In the genomic region with DNA sequence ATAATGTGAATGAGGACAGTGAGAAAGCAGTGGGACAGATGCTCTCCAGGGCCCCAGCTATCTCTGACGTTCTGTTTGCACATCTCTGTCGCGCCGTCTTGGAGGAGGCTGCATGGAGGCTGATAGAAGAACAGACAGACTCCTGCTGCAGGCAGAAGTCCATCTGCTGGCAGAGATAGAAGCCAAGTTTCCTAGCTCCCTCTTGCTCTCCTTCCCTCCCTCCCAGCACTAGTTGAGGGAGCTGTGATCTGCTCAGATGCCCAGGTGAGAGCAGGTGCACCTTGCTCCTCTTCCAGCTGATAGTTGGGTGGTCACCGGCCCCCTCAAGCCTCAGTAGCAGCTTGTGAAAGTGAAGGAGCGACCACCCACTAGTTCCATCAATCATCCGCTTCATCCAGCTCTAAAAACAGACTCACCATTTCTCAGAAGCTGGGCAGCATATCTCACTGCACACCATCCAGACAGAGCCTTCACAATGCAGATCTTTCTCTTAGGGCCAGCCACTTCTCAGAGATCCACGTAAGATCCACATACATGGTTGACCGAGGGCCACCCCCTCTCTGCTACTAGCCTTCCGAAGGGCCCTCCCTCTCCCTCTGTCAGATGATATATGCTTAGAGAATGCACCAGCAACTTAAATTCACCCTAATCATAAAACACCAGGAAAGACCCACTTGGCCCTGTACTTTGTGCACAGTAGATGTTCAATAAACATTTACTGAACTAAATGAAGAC, we compare ENCODE assay signal across 1 cellular context.
A peak's percentile ranks its signal among the peaks of the same experiment; 100 is the strongest.
TF ChIP-seq lines count a peak whose summit lies in the region.

No MANE protein-coding gene starts in this region.

TF ChIP-seq in K562, 482 proteins besides CTCF, POLR2A, EP300 and RAD21 (continued from another document and continues in another):
- TF ChIP-seq, protein P1, sequence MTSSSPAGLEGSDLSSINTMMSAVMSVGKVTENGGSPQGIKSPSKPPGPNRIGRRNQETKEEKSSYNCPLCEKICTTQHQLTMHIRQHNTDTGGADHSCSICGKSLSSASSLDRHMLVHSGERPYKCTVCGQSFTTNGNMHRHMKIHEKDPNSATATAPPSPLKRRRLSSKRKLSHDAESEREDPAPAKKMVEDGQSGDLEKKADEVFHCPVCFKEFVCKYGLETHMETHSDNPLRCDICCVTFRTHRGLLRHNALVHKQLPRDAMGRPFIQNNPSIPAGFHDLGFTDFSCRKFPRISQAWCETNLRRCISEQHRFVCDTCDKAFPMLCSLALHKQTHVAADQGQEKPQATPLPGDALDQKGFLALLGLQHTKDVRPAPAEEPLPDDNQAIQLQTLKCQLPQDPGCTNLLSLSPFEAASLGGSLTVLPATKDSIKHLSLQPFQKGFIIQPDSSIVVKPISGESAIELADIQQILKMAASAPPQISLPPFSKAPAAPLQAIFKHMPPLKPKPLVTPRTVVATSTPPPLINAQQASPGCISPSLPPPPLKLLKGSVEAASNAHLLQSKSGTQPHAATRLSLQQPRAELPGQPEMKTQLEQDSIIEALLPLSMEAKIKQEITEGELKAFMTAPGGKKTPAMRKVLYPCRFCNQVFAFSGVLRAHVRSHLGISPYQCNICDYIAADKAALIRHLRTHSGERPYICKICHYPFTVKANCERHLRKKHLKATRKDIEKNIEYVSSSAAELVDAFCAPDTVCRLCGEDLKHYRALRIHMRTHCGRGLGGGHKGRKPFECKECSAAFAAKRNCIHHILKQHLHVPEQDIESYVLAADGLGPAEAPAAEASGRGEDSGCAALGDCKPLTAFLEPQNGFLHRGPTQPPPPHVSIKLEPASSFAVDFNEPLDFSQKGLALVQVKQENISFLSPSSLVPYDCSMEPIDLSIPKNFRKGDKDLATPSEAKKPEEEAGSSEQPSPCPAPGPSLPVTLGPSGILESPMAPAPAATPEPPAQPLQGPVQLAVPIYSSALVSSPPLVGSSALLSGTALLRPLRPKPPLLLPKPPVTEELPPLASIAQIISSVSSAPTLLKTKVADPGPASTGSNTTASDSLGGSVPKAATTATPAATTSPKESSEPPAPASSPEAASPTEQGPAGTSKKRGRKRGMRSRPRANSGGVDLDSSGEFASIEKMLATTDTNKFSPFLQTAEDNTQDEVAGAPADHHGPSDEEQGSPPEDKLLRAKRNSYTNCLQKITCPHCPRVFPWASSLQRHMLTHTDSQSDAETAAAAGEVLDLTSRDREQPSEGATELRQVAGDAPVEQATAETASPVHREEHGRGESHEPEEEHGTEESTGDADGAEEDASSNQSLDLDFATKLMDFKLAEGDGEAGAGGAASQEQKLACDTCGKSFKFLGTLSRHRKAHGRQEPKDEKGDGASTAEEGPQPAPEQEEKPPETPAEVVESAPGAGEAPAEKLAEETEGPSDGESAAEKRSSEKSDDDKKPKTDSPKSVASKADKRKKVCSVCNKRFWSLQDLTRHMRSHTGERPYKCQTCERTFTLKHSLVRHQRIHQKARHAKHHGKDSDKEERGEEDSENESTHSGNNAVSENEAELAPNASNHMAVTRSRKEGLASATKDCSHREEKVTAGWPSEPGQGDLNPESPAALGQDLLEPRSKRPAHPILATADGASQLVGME (CRISPR knock-in tag; IDR thresholded peaks at IDR 0.05): peak; percentile 93
- TF ChIP-seq CREB1 (IDR thresholded peaks at IDR 0.05) (peak; percentile 77), CREB1 (CRISPR knock-in tag; IDR thresholded peaks at IDR 0.05) (peak; percentile 82), ZNF184 (CRISPR knock-in tag; IDR thresholded peaks at IDR 0.05) (no peak), ZC3H4 (CRISPR knock-in tag; IDR thresholded peaks at IDR 0.05; ENCODE audit: borderline replicate concordance) (no peak), NEUROD1 (IDR thresholded peaks at IDR 0.05; ENCODE audit: borderline replicate concordance, low read depth, low read length, partially characterized antibody) (peak; percentile 91), CREBBP (IDR thresholded peaks at IDR 0.05; ENCODE audit: low read depth, low read length) (no peak), ZNF561 (CRISPR knock-in tag; conservative IDR thresholded peaks at IDR 0.05) (no peak), NFRKB (IDR thresholded peaks at IDR 0.05; ENCODE audit: low read depth) (no peak), SMARCE1 (IDR thresholded peaks at IDR 0.05) (peak; percentile 91), ZNF121 (CRISPR knock-in tag; conservative IDR thresholded peaks at IDR 0.05) (no peak), MAFF (IDR thresholded peaks at IDR 0.05; ENCODE audit: low read length) (no peak), STAG1 (CRISPR knock-in tag; IDR thresholded peaks at IDR 0.05; ENCODE audit: borderline replicate concordance) (no peak), NR2F6 (CRISPR knock-in tag; IDR thresholded peaks at IDR 0.05) (no peak), HDAC2 (IDR thresholded peaks at IDR 0.05) (peak; percentile 86), MAZ (CRISPR knock-in tag; conservative IDR thresholded peaks at IDR 0.05 in 1 of 2, IDR thresholded peaks at IDR 0.05 in 1 of 2) (peak; percentile 79 to 92), ZNF311 (CRISPR knock-in tag; IDR thresholded peaks at IDR 0.05) (peak; percentile 90), CBX1 (IDR thresholded peaks at IDR 0.05; ENCODE audit: low read depth) (no peak), HMGN3 (IDR thresholded peaks at IDR 0.05; ENCODE audit: borderline replicate concordance, extremely low read depth, insufficient read length, low read depth, low read length) (peak; percentile 99), SOX6 (IDR thresholded peaks at IDR 0.05) (peak; percentile 97), SAFB (IDR thresholded peaks at IDR 0.05; ENCODE audit: borderline replicate concordance, low read depth, low read length) (no peak), SMARCC2 (IDR thresholded peaks at IDR 0.05; ENCODE audit: low read depth) (peak; percentile 94), CXXC5 (CRISPR knock-in tag; IDR thresholded peaks at IDR 0.05) (peak; percentile 100), MEF2D (tag; conservative IDR thresholded peaks at IDR 0.05; ENCODE audit: low read depth) (peak; percentile 74), TRIM24 (IDR thresholded peaks at IDR 0.05) (peak; percentile 99), ZNF316 (IDR thresholded peaks at IDR 0.05) (peak; percentile 55; the same call in 1 of the 2 replicates), TAF1 (IDR thresholded peaks at IDR 0.05; ENCODE audit: control insufficient read depth, extremely low read depth, insufficient read depth, low read length, severe bottlenecking) (peak; percentile 69)
- TF ChIP-seq, protein P2, sequence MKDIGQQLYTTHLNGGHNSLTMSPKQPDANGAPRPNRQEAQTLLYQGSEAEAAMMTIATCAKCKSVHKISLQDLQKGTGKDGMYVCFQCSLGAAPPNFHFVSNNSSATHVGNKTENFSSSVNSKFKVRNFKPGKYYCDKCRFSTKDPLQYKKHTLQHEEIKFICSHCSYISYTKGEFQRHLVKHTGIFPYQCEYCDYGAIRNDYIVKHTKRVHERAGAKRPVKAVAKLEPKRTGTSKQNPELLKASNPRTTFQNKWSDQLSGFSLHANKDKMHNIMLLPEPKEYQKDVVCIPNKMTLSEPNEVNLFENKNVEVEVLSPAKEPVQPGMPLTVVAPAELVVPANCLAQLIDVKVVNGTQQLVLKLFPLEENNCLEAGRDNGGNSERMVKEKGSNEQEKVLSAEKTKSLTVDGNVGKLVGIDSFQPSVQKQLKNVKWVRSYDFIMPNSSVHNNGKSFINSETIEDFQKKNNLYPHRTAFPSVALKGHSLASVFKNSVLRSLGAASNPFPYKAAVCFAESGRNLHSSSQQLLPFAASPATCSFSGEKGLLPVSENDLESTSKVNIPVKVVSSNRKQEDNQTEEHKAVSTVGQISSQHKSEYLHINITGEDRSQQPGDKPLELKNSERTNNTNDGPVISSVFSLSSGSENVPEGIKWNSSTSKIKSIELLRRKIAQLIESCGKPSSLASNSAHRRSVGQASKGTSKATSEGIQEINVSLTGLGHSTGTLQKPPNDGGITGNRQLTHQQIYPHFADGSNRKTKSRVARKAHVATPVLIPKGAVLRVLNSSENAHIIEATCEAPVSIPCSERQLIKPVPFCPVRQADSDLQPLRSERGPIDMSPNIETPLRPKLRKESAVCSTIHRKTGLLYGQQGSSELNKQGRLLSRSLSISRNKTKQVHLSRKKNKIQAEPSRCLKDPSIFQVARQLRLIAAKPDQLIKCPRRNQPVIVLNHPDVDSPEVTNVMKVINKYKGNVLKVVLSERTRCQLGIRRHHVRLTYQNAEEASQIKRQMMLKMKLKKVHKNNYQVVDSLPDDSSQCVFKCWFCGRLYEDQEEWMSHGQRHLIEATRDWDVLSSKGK (CRISPR knock-in tag; IDR thresholded peaks at IDR 0.05): no peak
- TF ChIP-seq, protein P3, sequence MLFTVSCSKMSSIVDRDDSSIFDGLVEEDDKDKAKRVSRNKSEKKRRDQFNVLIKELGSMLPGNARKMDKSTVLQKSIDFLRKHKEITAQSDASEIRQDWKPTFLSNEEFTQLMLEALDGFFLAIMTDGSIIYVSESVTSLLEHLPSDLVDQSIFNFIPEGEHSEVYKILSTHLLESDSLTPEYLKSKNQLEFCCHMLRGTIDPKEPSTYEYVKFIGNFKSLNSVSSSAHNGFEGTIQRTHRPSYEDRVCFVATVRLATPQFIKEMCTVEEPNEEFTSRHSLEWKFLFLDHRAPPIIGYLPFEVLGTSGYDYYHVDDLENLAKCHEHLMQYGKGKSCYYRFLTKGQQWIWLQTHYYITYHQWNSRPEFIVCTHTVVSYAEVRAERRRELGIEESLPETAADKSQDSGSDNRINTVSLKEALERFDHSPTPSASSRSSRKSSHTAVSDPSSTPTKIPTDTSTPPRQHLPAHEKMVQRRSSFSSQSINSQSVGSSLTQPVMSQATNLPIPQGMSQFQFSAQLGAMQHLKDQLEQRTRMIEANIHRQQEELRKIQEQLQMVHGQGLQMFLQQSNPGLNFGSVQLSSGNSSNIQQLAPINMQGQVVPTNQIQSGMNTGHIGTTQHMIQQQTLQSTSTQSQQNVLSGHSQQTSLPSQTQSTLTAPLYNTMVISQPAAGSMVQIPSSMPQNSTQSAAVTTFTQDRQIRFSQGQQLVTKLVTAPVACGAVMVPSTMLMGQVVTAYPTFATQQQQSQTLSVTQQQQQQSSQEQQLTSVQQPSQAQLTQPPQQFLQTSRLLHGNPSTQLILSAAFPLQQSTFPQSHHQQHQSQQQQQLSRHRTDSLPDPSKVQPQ (CRISPR knock-in tag; IDR thresholded peaks at IDR 0.05; ENCODE audit: borderline replicate concordance): peak; percentile 69; the same call in 1 of the 2 replicates
- TF ChIP-seq, protein P4, sequence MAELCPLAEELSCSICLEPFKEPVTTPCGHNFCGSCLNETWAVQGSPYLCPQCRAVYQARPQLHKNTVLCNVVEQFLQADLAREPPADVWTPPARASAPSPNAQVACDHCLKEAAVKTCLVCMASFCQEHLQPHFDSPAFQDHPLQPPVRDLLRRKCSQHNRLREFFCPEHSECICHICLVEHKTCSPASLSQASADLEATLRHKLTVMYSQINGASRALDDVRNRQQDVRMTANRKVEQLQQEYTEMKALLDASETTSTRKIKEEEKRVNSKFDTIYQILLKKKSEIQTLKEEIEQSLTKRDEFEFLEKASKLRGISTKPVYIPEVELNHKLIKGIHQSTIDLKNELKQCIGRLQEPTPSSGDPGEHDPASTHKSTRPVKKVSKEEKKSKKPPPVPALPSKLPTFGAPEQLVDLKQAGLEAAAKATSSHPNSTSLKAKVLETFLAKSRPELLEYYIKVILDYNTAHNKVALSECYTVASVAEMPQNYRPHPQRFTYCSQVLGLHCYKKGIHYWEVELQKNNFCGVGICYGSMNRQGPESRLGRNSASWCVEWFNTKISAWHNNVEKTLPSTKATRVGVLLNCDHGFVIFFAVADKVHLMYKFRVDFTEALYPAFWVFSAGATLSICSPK (IDR thresholded peaks at IDR 0.05; ENCODE audit: borderline replicate concordance): no peak
- TF ChIP-seq, protein P5, sequence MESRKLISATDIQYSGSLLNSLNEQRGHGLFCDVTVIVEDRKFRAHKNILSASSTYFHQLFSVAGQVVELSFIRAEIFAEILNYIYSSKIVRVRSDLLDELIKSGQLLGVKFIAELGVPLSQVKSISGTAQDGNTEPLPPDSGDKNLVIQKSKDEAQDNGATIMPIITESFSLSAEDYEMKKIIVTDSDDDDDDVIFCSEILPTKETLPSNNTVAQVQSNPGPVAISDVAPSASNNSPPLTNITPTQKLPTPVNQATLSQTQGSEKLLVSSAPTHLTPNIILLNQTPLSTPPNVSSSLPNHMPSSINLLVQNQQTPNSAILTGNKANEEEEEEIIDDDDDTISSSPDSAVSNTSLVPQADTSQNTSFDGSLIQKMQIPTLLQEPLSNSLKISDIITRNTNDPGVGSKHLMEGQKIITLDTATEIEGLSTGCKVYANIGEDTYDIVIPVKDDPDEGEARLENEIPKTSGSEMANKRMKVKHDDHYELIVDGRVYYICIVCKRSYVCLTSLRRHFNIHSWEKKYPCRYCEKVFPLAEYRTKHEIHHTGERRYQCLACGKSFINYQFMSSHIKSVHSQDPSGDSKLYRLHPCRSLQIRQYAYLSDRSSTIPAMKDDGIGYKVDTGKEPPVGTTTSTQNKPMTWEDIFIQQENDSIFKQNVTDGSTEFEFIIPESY (CRISPR knock-in tag; IDR thresholded peaks at IDR 0.05): peak; percentile 44; the same call in 1 of the 2 replicates
- TF ChIP-seq, protein P6, sequence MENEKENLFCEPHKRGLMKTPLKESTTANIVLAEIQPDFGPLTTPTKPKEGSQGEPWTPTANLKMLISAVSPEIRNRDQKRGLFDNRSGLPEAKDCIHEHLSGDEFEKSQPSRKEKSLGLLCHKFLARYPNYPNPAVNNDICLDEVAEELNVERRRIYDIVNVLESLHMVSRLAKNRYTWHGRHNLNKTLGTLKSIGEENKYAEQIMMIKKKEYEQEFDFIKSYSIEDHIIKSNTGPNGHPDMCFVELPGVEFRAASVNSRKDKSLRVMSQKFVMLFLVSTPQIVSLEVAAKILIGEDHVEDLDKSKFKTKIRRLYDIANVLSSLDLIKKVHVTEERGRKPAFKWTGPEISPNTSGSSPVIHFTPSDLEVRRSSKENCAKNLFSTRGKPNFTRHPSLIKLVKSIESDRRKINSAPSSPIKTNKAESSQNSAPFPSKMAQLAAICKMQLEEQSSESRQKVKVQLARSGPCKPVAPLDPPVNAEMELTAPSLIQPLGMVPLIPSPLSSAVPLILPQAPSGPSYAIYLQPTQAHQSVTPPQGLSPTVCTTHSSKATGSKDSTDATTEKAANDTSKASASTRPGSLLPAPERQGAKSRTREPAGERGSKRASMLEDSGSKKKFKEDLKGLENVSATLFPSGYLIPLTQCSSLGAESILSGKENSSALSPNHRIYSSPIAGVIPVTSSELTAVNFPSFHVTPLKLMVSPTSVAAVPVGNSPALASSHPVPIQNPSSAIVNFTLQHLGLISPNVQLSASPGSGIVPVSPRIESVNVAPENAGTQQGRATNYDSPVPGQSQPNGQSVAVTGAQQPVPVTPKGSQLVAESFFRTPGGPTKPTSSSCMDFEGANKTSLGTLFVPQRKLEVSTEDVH (IDR thresholded peaks at IDR 0.05; ENCODE audit: low read depth, partially characterized antibody): no peak
- TF ChIP-seq, protein P7, sequence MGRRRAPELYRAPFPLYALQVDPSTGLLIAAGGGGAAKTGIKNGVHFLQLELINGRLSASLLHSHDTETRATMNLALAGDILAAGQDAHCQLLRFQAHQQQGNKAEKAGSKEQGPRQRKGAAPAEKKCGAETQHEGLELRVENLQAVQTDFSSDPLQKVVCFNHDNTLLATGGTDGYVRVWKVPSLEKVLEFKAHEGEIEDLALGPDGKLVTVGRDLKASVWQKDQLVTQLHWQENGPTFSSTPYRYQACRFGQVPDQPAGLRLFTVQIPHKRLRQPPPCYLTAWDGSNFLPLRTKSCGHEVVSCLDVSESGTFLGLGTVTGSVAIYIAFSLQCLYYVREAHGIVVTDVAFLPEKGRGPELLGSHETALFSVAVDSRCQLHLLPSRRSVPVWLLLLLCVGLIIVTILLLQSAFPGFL (CRISPR knock-in tag; IDR thresholded peaks at IDR 0.05): no peak
- TF ChIP-seq, protein P8, sequence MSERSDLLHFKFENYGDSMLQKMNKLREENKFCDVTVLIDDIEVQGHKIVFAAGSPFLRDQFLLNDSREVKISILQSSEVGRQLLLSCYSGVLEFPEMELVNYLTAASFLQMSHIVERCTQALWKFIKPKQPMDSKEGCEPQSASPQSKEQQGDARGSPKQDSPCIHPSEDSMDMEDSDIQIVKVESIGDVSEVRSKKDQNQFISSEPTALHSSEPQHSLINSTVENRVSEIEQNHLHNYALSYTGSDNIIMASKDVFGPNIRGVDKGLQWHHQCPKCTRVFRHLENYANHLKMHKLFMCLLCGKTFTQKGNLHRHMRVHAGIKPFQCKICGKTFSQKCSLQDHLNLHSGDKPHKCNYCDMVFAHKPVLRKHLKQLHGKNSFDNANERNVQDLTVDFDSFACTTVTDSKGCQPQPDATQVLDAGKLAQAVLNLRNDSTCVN (CRISPR knock-in tag; IDR thresholded peaks at IDR 0.05): no peak
